Comparison of ENCODE assay signal across 1 cellular context in genomic region chr18:21129586-21130216, GRCh38.
TF ChIP-seq lines count a peak whose summit lies in the region.

No MANE protein-coding gene starts in this region.

TF ChIP-seq in WTC11, 78 proteins besides CTCF, POLR2A, EP300 and RAD21 (continued from another document):
- no peak for TF ChIP-seq CREB1 (CRISPR knock-in tag; IDR thresholded peaks at IDR 0.05)
- no peak for TF ChIP-seq TEAD4 (CRISPR knock-in tag; IDR thresholded peaks at IDR 0.05)
- TF ChIP-seq HMGA2 (CRISPR knock-in tag; IDR thresholded peaks at IDR 0.05) = no peak
- TF ChIP-seq ZNF138 (CRISPR knock-in tag; conservative IDR thresholded peaks at IDR 0.05) = no peak
- no peak for TF ChIP-seq ZNF423 (CRISPR knock-in tag; IDR thresholded peaks at IDR 0.05)
